In the genomic region with DNA sequence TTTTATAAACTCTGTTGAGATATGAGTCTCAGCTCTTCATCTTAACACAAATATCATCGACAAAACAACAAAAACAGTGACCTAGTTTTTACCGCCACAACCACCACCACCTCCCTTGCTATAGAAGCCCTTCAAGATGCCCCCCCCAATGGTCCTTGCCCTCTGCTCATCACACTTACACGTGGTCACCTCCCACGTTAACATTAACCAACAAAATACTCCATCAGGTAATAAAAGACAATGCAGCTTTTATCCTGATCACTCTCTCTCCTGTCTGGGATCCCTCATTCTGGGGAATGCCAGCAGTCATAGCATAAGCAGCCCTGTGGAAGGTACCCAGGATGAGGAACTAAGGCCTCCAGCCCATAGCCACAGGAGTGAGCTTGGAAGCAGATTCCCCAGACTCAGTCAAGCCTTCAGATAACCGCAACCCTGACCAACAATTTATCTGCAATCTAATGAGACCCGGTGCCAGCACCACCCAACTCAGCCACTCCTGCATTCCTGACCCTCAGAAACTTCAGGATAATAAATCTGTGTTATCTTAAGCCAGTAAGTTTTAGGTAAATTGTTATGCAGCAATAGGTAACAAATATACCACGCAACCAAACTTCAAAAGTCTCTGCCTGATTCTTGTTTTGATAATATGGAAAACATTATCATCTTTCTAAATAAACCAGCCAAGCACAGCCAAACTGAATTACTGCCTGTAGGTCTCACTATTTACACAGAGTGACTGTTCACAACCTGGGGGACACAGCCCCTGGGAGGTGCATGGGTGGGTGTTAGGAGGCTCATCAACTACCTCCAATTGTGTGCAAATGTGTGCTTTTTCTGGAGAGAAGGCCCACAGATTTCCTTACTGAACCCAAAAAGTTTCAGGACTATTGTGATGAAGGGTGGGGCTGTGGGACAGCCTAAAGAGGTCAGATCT, we compare ENCODE assay signal across 11 cellular contexts. TPM values are rescaled to one million over a fixed set of nuclear protein-coding genes. Genes with fewer than 3 reads are reported as not detected.
DNase-seq lines count a peak whose midpoint lies in the region; ATAC-seq and TF ChIP-seq lines count a peak whose summit lies in the region.
"Had no signal": no experiment of that assay in that cellular context is flagged by ENCODE, and none has a peak within 500 bp of the region (broad histone marks: within the 10 kb centered on the region; RNA-seq: fewer than 3 reads in every experiment).

No MANE protein-coding gene starts in this region.

- no peaks in the 10 kb centered on the region for H3K9me3 Mint-ChIP-seq in CD8-positive, alpha-beta T cell
- no peaks in the 10 kb centered on the region for H3K9me3 Mint-ChIP-seq in dendritic cell treated with granulocyte-macrophage colony-stimulating factor and Interleukin-4, amounts not matched to agents 40 ng/mL and 50 ng/mL, for 4 days
- H3K9me3 Mint-ChIP-seq in glutamatergic neuron (ENCODE audit: unreplicated experiment), result peaks cover 5% of the 10 kb centered on the region
- H3K9me3 Mint-ChIP-seq: T-helper 1 cell treated with Interleukin-12 subunit alpha and Interleukin-12 subunit beta and Interleukin-4 antibody, amounts not matched to agents 30 μg/mL and 1 μg/mL, for 36 hours had no signal

- H3K4me3 ChIP-seq in CD8-positive, alpha-beta T cell (ENCODE audit: low read depth, low read length), result no peak overlapping the region

- H3K36me3 Mint-ChIP-seq in CD8-positive, alpha-beta T cell, result peaks cover 81% of the 10 kb centered on the region
- peaks cover 83% of the 10 kb centered on the region for H3K36me3 Mint-ChIP-seq in dendritic cell treated with granulocyte-macrophage colony-stimulating factor and Interleukin-4, amounts not matched to agents 40 ng/mL and 50 ng/mL, for 4 days (ENCODE audit: low read depth)
- no peaks in the 10 kb centered on the region for H3K36me3 Mint-ChIP-seq in glutamatergic neuron (ENCODE audit: unreplicated experiment)

- CTCF ChIA-PET in CD8-positive, alpha-beta T cell (lab: Charles Lee), result interaction anchor here (1.2 to 7.0 kb wide), 2 partner anchors 14 to 36 kb away, joined by 3 to 45 read pairs; no protein-coding TSS in a partner anchor

- intact Hi-C loops in CD8-positive, alpha-beta T cell (cut with DNase I, micrococcal nuclease), result loop anchor here in 1 of 2 experiments (5.0 kb wide), 1 partner anchor 33 kb away; no protein-coding TSS in a partner anchor
- intact Hi-C loops in dendritic cell treated with granulocyte-macrophage colony-stimulating factor and Interleukin-4, amounts not matched to agents 40 ng/mL and 50 ng/mL, for 4 days (cut with micrococcal nuclease), result loop anchor here (5.0 kb wide), 1 partner anchor 33 kb away; no protein-coding TSS in a partner anchor
- intact Hi-C loops in posterior vena cava (cut with DNase I), result no loop called here

- H3K27me3 Mint-ChIP-seq in CD8-positive, alpha-beta T cell (ENCODE audit: low read depth), result no peaks in the 10 kb centered on the region
- H3K27me3 Mint-ChIP-seq in dendritic cell treated with granulocyte-macrophage colony-stimulating factor and Interleukin-4, amounts not matched to agents 40 ng/mL and 50 ng/mL, for 4 days, result no peaks in the 10 kb centered on the region
- H3K27me3 Mint-ChIP-seq in glutamatergic neuron (ENCODE audit: unreplicated experiment), result no peaks in the 10 kb centered on the region

- POLR2A ChIA-PET in CD8-positive, alpha-beta T cell (lab: Charles Lee), result interaction anchor here (1.0 to 2.9 kb wide), 2 partner anchors 8 to 122 kb away, joined by 3 to 23 read pairs; partner anchors contain the start of genes CEP95 and DDX5

- H3K27me3 ChIP-seq in CD8-positive, alpha-beta T cell (ENCODE audit: insufficient read depth, low read length), result no peaks in the 10 kb centered on the region

- H3K27ac Mint-ChIP-seq in CD8-positive, alpha-beta T cell, result peak overlapping the region; percentile 81
- H3K27ac Mint-ChIP-seq in dendritic cell treated with granulocyte-macrophage colony-stimulating factor and Interleukin-4, amounts not matched to agents 40 ng/mL and 50 ng/mL, for 4 days, result peak overlapping the region; percentile 37
- H3K27ac Mint-ChIP-seq in glutamatergic neuron (ENCODE audit: unreplicated experiment), result no peak overlapping the region
- H3K27ac Mint-ChIP-seq: T-helper 1 cell treated with Interleukin-12 subunit alpha and Interleukin-12 subunit beta and Interleukin-4 antibody, amounts not matched to agents 30 μg/mL and 1 μg/mL, for 36 hours had no signal

- H3K9me3 ChIP-seq in CD8-positive, alpha-beta T cell (ENCODE audit: low read length), result no peaks in the 10 kb centered on the region

- peak overlapping the region; percentile 55 for H3K4me3 Mint-ChIP-seq in CD8-positive, alpha-beta T cell
- H3K4me3 Mint-ChIP-seq in dendritic cell treated with granulocyte-macrophage colony-stimulating factor and Interleukin-4, amounts not matched to agents 40 ng/mL and 50 ng/mL, for 4 days, result no peak overlapping the region
- H3K4me3 Mint-ChIP-seq in glutamatergic neuron (ENCODE audit: unreplicated experiment), result no peak overlapping the region
- H3K4me3 Mint-ChIP-seq: T-helper 1 cell treated with Interleukin-12 subunit alpha and Interleukin-12 subunit beta and Interleukin-4 antibody, amounts not matched to agents 30 μg/mL and 1 μg/mL, for 36 hours had no signal

- ATAC-seq in CD8-positive, alpha-beta T cell, result peak; percentile 47

- H3K36me3 ChIP-seq in CD8-positive, alpha-beta T cell (ENCODE audit: insufficient read depth, low read length), result no peaks in the 10 kb centered on the region

- no peak for TF ChIP-seq CTCF in CD8-positive, alpha-beta T cell (IDR thresholded peaks at IDR 0.05)
- TF ChIP-seq CTCF in glutamatergic neuron (IDR thresholded peaks at IDR 0.05; ENCODE audit: partially characterized antibody, unreplicated experiment), result no peak

- peaks cover 75% of the 10 kb centered on the region for H3K4me1 Mint-ChIP-seq in CD8-positive, alpha-beta T cell (ENCODE audit: low read depth)
- H3K4me1 Mint-ChIP-seq in dendritic cell treated with granulocyte-macrophage colony-stimulating factor and Interleukin-4, amounts not matched to agents 40 ng/mL and 50 ng/mL, for 4 days (ENCODE audit: low read depth), result peaks cover 81% of the 10 kb centered on the region
- H3K4me1 Mint-ChIP-seq in glutamatergic neuron (ENCODE audit: low read depth, unreplicated experiment), result peaks cover 2% of the 10 kb centered on the region

- peaks cover 63% of the 10 kb centered on the region for H3K4me1 ChIP-seq in CD8-positive, alpha-beta T cell (ENCODE audit: insufficient read depth, low read length)

- DNase-seq in CD8-positive, alpha-beta T cell, result peak in 1 of 7 experiments; percentile 45
- DNase-seq in OCI-M1 (lab: John Stamatoyannopoulos, UW) (peak; percentile 11), posterior vena cava (ENCODE audit: low spot score) (peak; percentile 18), glutamatergic neuron (no peak), GDM1 (lab: John Stamatoyannopoulos, UW) (no peak), SK-N-DZ (ENCODE audit: low spot score) (no peak)
- no peak for DNase-seq in stimulated activated CD4-positive, alpha-beta T cell treated with anti-CD3 and anti-CD28 coated beads, Interleukin-4, amount 100 ng/mL, for 24 hours
- DNase-seq: DND-41, NCI-H1930 had no signal

- no peak overlapping the region for H3K27ac ChIP-seq in CD8-positive, alpha-beta T cell (ENCODE audit: low read depth, low read length)

RNA-seq across cellular contexts. Expression of gene PECAM1, which starts 6.1 kb away (rescaled TPM):
- 10 to 100 TPM; 64.3 to 70.6 TPM for total RNA-seq in CD8-positive, alpha-beta T cell
- 100 to 1,000 TPM; 289 to 316 TPM for total RNA-seq in posterior vena cava
- total RNA-seq in glutamatergic neuron (ENCODE audit: unreplicated experiment), result not detected
- not detected in 2 replicates for polyA plus RNA-seq in SK-N-DZ (2014; cell fraction: cytosol; rRNA removed)
- polyA plus RNA-seq in SK-N-DZ (2014; cell fraction: nucleus; rRNA removed), result not detected in 2 replicates

Comparison
In these comparisons a context has a peak if more than half of its experiments do, and no peak if none do; other contexts are left out.
1. DNase-seq: peak in OCI-M1 (single experiment) and posterior vena cava (single experiment); none in glutamatergic neuron (single experiment), GDM1 (single experiment), stimulated activated CD4-positive, alpha-beta T cell treated with anti-CD3 and anti-CD28 coated beads, Interleukin-4, amount 100 ng/mL, for 24 hours (single experiment) and SK-N-DZ (single experiment).
2. RNA of gene PECAM1, which starts 6.1 kb away (total RNA-seq): 289 to 316 TPM in posterior vena cava and 64.3 to 70.6 TPM in CD8-positive, alpha-beta T cell; not detected in glutamatergic neuron (single experiment); every median in the first group is over 10 times any median in the second.